Comparison of ENCODE assay signal across 27 cellular contexts in genomic region chr10:119319161-119319919, GRCh38.
DNase-seq lines count a peak whose midpoint lies in the region; ATAC-seq, FAIRE-seq and TF ChIP-seq lines count a peak whose summit lies in the region.
"Had no signal": no experiment of that assay in that cellular context is flagged by ENCODE, and none has a peak within 500 bp of the region (broad histone marks: within the 10 kb centered on the region; RNA-seq: fewer than 3 reads in every experiment).

No MANE protein-coding gene starts in this region.

- peak overlapping the region in 4 of 8 donors; percentile 25 to 74 (median 36) for H3K4me3 Mint-ChIP-seq in naive B cell
- H3K4me3 Mint-ChIP-seq: activated CD8-positive, alpha-beta T cell treated with anti-CD3 and anti-CD28 coated beads for 36 hours; dendritic cell treated with granulocyte-macrophage colony-stimulating factor and Interleukin-4, amounts not matched to agents 40 ng/mL and 50 ng/mL, for 4 days; stimulated activated naive CD8-positive, alpha-beta T cell treated with anti-CD3 and anti-CD28 coated beads, Interleukin-15, Interleukin-2, amounts not matched to agents 100 ng/mL and 50 ng/mL, for 24 hours had no signal

- H3K4me1 Mint-ChIP-seq in naive B cell, result peaks cover 77 to 95% (median 91%) of the 10 kb centered on the region in 3 donors

- TF ChIP-seq CTCF in left ventricle myocardium inferior (IDR thresholded peaks at IDR 0.05; ENCODE audit: borderline replicate concordance) (no peak), bronchial epithelial cell (IDR thresholded peaks at IDR 0.05; ENCODE audit: insufficient read depth, low read length, severe bottlenecking) (no peak)

- peaks cover 3% of the 10 kb centered on the region for H3K36me3 ChIP-seq in left ventricle myocardium inferior
- no peaks in the 10 kb centered on the region for H3K36me3 ChIP-seq in bronchial epithelial cell (ENCODE audit: control insufficient read depth, insufficient read depth, low read length)
- H3K36me3 ChIP-seq: tibial nerve had no signal

- H3K9me3 ChIP-seq in left ventricle myocardium inferior (replicated peaks), result peaks cover 4% of the 10 kb centered on the region
- H3K9me3 ChIP-seq: tibial nerve had no signal

- no peaks in the 10 kb centered on the region for H3K27me3 ChIP-seq in left ventricle myocardium inferior (ENCODE audit: low read depth)
- no peaks in the 10 kb centered on the region for H3K27me3 ChIP-seq in bronchial epithelial cell (ENCODE audit: control insufficient read depth, insufficient read depth, low read length)
- H3K27me3 ChIP-seq: tibial nerve had no signal

- H3K27me3 Mint-ChIP-seq in naive B cell, result no peaks in the 10 kb centered on the region
- H3K27me3 Mint-ChIP-seq: activated CD8-positive, alpha-beta T cell treated with anti-CD3 and anti-CD28 coated beads for 36 hours had no signal

- H3K9me3 Mint-ChIP-seq in naive B cell, result peaks cover 0 to 13% (median 4%) of the 10 kb centered on the region in 7 donors
- H3K9me3 Mint-ChIP-seq: activated CD8-positive, alpha-beta T cell treated with anti-CD3 and anti-CD28 coated beads for 36 hours; dendritic cell treated with granulocyte-macrophage colony-stimulating factor and Interleukin-4, amounts not matched to agents 40 ng/mL and 50 ng/mL, for 4 days; stimulated activated naive CD8-positive, alpha-beta T cell treated with anti-CD3 and anti-CD28 coated beads, Interleukin-15, Interleukin-2, amounts not matched to agents 100 ng/mL and 50 ng/mL, for 24 hours had no signal

- peak overlapping the region; percentile 45 for H3K27ac ChIP-seq in left ventricle myocardium inferior (replicated peaks)
- H3K27ac ChIP-seq: tibial nerve had no signal

- peaks cover 96% of the 10 kb centered on the region for H3K4me1 ChIP-seq in left ventricle myocardium inferior

- FAIRE-seq in bronchial epithelial cell (lab: Jason Lieb, UNC) (no peak), frontal cortex (lab: Jason Lieb, UNC) (no peak)
- FAIRE-seq: A204.1, GM19239, K562 had no signal

- peaks cover 7 to 18% of the 10 kb centered on the region in 2 donors for H3K36me3 Mint-ChIP-seq in naive B cell

- DNase-seq in left ventricle myocardium inferior, result no peak
- no peak for DNase-seq in Right ventricle myocardium superior
- peak; percentile 85 for DNase-seq in bronchial epithelial cell (ENCODE audit: low read depth)
- DNase-seq in naive B cell, result no peak
- no peak for DNase-seq in frontal cortex (ENCODE audit: low spot score in 2 of 2)
- DNase-seq in superior temporal gyrus (ENCODE audit: extremely low spot score), result no peak
- DNase-seq in NCI-H82 (lab: John Stamatoyannopoulos, UW), result no peak
- DNase-seq in stimulated activated naive CD8-positive, alpha-beta T cell treated with anti-CD3 and anti-CD28 coated beads, Interleukin-15, Interleukin-2, amounts not matched to agents 100 U/mL and 50 U/mL, for 24 hours, result no peak
- DNase-seq: activated CD8-positive, alpha-beta T cell treated with anti-CD3 and anti-CD28 coated beads for 36 hours; activated gamma-delta T cell treated with Interleukin-2 at 50 U/mL for 16 hours; activated T-cell treated with anti-CD3 and anti-CD28 coated beads for 4 hours; caudate nucleus; COR-L47; NCI-H2171; NCI-H524 treated with DMSO at 0.1 percent for 48 hours; occipital lobe; retina; stimulated activated CD4-positive, alpha-beta T cell treated with anti-CD3 and anti-CD28 coated beads, Interleukin-2, amount 100 ng/mL, for 48 hours; SW 1271 had no signal

- no peak for ATAC-seq in Right ventricle myocardium superior (ENCODE audit: poor library complexity)
- ATAC-seq in naive B cell (ENCODE audit: low read depth in 2 of 2), result no peak
- ATAC-seq in stimulated activated naive CD8-positive, alpha-beta T cell treated with anti-CD3 and anti-CD28 coated beads, Interleukin-15, Interleukin-2, amounts not matched to agents 100 U/mL and 50 U/mL, for 24 hours, result no peak
- ATAC-seq: activated CD4-positive, CD25-positive, alpha-beta regulatory T cell treated with anti-CD3 and anti-CD28 coated beads, Interleukin-2, amount 50 U/mL, for 24 hours; activated CD8-positive, alpha-beta T cell treated with anti-CD3 and anti-CD28 coated beads for 36 hours; K562; Right ventricle myocardium inferior had no signal

- no peak overlapping the region for H3K4me3 ChIP-seq in left ventricle myocardium inferior
- no peak overlapping the region for H3K4me3 ChIP-seq in bronchial epithelial cell (ENCODE audit: low read depth, low read length)
- H3K4me3 ChIP-seq: K562, tibial nerve had no signal

- intact Hi-C loops in left ventricle myocardium inferior (cut with micrococcal nuclease), result no loop called here
- intact Hi-C loops in Right ventricle myocardium superior (cut with DNase I), result loop anchor here (5.0 kb wide), 1 partner anchor 112 kb away; the partner anchor contains the start of gene GRK5

- peak overlapping the region in 5 of 6 donors; percentile 72 to 95 (median 91) for H3K27ac Mint-ChIP-seq in naive B cell
- H3K27ac Mint-ChIP-seq: activated CD8-positive, alpha-beta T cell treated with anti-CD3 and anti-CD28 coated beads for 36 hours; dendritic cell treated with granulocyte-macrophage colony-stimulating factor and Interleukin-4, amounts not matched to agents 40 ng/mL and 50 ng/mL, for 4 days; stimulated activated naive CD8-positive, alpha-beta T cell treated with anti-CD3 and anti-CD28 coated beads, Interleukin-15, Interleukin-2, amounts not matched to agents 100 ng/mL and 50 ng/mL, for 24 hours had no signal
